1 cellular context compared by ENCODE assay signal in genomic region chr17:57519199-57519598, GRCh38.
TF ChIP-seq lines count a peak whose summit lies in the region.

No MANE protein-coding gene starts in this region.

TF ChIP-seq in WTC11, 78 proteins besides CTCF, POLR2A, EP300 and RAD21 (continued from another document):
- TF ChIP-seq FOXP4 (CRISPR knock-in tag; IDR thresholded peaks at IDR 0.05) (no peak), KAT7 (CRISPR knock-in tag; IDR thresholded peaks at IDR 0.05; ENCODE audit: borderline replicate concordance) (no peak), ZNF121 (CRISPR knock-in tag; IDR thresholded peaks at IDR 0.05) (no peak)
